19 cellular contexts compared by ENCODE assay signal in genomic region chr12:96861656-96862055, GRCh38.
"Had no signal": no experiment of that assay in that cellular context is flagged by ENCODE, and none has a peak within 500 bp of the region (broad histone marks: within the 10 kb centered on the region; RNA-seq: fewer than 3 reads in every experiment).

No MANE protein-coding gene starts in this region.

- DNase-seq: activated CD4-positive, alpha-beta T cell treated with anti-CD3 and anti-CD28 coated beads, Interleukin-2, amount 10 ng/mL, durations not matched to agents 7 days and 5 days; activated CD4-positive, CD25-positive, alpha-beta regulatory T cell; activated CD8-positive, alpha-beta memory T cell treated with anti-CD3 and anti-CD28 coated beads, Interleukin-2, amount 50 U/mL, for 48 hours; activated gamma-delta T cell; activated T-cell treated with anti-CD3 and anti-CD28 coated beads, Interleukin-2, amount 50 U/mL, for 72 hours; cortex of kidney; effector CD4-positive, alpha-beta T cell; head of caudate nucleus; immature natural killer cell; nephron progenitor cell; occipital lobe; right cardiac atrium; small intestine; stimulated activated CD4-positive, alpha-beta T cell treated with anti-CD3 and anti-CD28 coated beads, Interleukin-4, amount 100 ng/mL, for 4 hours; stimulated activated naive CD8-positive, alpha-beta T cell treated with anti-CD3 and anti-CD28 coated beads, Interleukin-15, Interleukin-2, amounts not matched to agents 100 U/mL and 50 U/mL, for 24 hours had no signal

- H3K9me3 Mint-ChIP-seq: activated CD4-positive, alpha-beta T cell treated with anti-CD3 and anti-CD28 coated beads, Interleukin-2, amount 10 ng/mL, durations not matched to agents 7 days and 5 days; T-helper 2 cell treated with Interferon-gamma antibody and Interleukin-4, amounts not matched to agents 5 μg/mL and 100 μg/mL, for 36 hours had no signal

- ATAC-seq: activated naive CD4-positive, alpha-beta T cell treated with anti-CD3 and anti-CD28 coated beads, Interleukin-2, amount 50 U/mL, for 72 hours; activated T-cell treated with anti-CD3 and anti-CD28 coated beads, Interleukin-2, amount 50 U/mL, for 72 hours; right cardiac atrium; stimulated activated naive CD8-positive, alpha-beta T cell treated with anti-CD3 and anti-CD28 coated beads, Interleukin-15, Interleukin-2, amounts not matched to agents 100 U/mL and 50 U/mL, for 24 hours had no signal

- H3K9me3 ChIP-seq: suprapubic skin had no signal

- H3K36me3 ChIP-seq: suprapubic skin had no signal

- H3K4me3 ChIP-seq: suprapubic skin had no signal

- H3K4me1 Mint-ChIP-seq: activated CD4-positive, alpha-beta T cell treated with anti-CD3 and anti-CD28 coated beads, Interleukin-2, amount 10 ng/mL, durations not matched to agents 7 days and 5 days; immature natural killer cell had no signal

- H3K27me3 ChIP-seq: suprapubic skin had no signal

- H3K4me3 Mint-ChIP-seq: activated CD4-positive, alpha-beta T cell treated with anti-CD3 and anti-CD28 coated beads, Interleukin-2, amount 10 ng/mL, durations not matched to agents 7 days and 5 days; activated T-cell treated with anti-CD3 and anti-CD28 coated beads, Interleukin-2, amount 50 U/mL, for 72 hours; immature natural killer cell; nephron progenitor cell; T-helper 2 cell treated with Interferon-gamma antibody and Interleukin-4, amounts not matched to agents 5 μg/mL and 100 μg/mL, for 36 hours had no signal

- H3K36me3 Mint-ChIP-seq: activated naive CD4-positive, alpha-beta T cell treated with anti-CD3 and anti-CD28 coated beads, Interleukin-2, amount 50 U/mL, for 72 hours; immature natural killer cell had no signal

- H3K27me3 Mint-ChIP-seq: progenitor cell of endocrine pancreas had no signal

- H3K27ac ChIP-seq: suprapubic skin had no signal

- H3K4me1 ChIP-seq: suprapubic skin had no signal

- H3K27ac Mint-ChIP-seq: activated CD4-positive, alpha-beta T cell treated with anti-CD3 and anti-CD28 coated beads, Interleukin-2, amount 10 ng/mL, durations not matched to agents 7 days and 5 days; activated naive CD4-positive, alpha-beta T cell treated with anti-CD3 and anti-CD28 coated beads, Interleukin-2, amount 50 U/mL, for 72 hours; activated T-cell treated with anti-CD3 and anti-CD28 coated beads, Interleukin-2, amount 50 U/mL, for 72 hours; immature natural killer cell; nephron progenitor cell; progenitor cell of endocrine pancreas; T-helper 2 cell treated with Interferon-gamma antibody and Interleukin-4, amounts not matched to agents 5 μg/mL and 100 μg/mL, for 36 hours had no signal
